8 cellular contexts compared by ENCODE assay signal in the genomic region with DNA sequence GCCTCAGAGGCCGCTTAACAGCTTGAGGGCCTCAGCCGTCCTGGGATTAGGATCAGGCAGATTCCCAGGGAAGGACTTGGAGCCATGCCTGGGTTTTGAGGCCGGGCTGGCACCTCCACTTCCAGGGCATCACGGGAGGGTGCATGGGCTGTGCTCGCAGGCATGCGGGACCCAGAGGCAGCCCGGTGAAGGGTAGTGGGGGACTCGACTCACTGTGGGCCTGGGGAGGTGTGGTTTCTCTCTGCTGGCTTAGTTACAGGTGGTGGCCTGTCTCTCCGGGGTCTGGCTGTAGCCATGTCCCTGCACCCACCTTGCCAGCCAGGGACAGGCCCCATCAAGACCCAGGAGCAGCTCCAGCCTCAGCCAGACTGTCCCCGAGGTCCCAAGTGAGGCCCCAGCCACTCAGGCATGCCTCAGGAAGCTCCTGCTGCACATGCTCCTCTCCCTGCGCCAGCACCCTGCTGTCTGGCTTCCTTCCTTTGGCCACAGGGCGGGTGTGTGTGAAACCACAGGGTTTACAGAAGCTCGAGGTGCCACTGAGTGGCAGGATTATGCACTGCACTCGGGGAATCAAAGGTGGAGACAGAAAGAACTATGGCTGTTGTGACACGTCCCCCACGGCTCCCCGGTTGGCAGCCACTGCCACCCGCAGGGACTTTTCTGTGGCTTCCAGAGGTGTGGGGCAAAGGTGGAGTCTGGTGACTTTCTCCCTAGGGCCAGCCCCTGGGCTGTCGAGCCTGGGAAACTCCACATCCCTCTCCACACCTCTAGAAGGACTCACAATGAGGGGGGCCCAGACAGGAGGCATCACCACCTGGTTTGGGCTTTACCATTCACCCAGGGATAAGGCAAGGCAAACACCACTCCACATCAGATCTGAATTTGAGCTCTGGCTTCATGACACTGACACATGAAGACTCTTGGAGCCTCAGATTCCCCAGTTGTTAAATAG. TPM values are rescaled to one million over a fixed set of nuclear protein-coding genes. Genes with fewer than 3 reads are reported as not detected.
DNase-seq lines count a peak whose midpoint lies in the region; ATAC-seq and TF ChIP-seq lines count a peak whose summit lies in the region.

No MANE protein-coding gene starts in this region.

- intact Hi-C loops in CD4-positive, alpha-beta T cell (cut with DNase I, micrococcal nuclease) = loop anchor here (1.0 to 5.0 kb wide), 4 partner anchors 77 to 192 kb away; no protein-coding TSS in a partner anchor

- H3K36me3 Mint-ChIP-seq in CD4-positive, alpha-beta T cell (ENCODE audit: low read depth) = peaks cover 9% of the 10 kb centered on the region

- peaks cover 11% of the 10 kb centered on the region for H3K4me1 Mint-ChIP-seq in CD4-positive, alpha-beta T cell (ENCODE audit: low read depth)

- H3K36me3 ChIP-seq in lung (ENCODE audit: control insufficient read depth in 2 of 2, insufficient read depth in 2 of 2, low read length in 2 of 2) = no peaks in the 10 kb centered on the region

- H3K9me3 Mint-ChIP-seq in CD4-positive, alpha-beta T cell = no peaks in the 10 kb centered on the region

- POLR2A ChIA-PET in CD4-positive, alpha-beta T cell (lab: Charles Lee) = interaction anchor here (0.6 to 1.7 kb wide), 11 partner anchors 8 to 183 kb away, joined by 3 to 11 read pairs (median 4); partner anchors contain the start of genes GOLGA7B and ZFYVE27

- H3K9me3 ChIP-seq in CD4-positive, alpha-beta T cell (ENCODE audit: control insufficient read depth, low read length) = no peaks in the 10 kb centered on the region
- no peaks in the 10 kb centered on the region for H3K9me3 ChIP-seq in lung (ENCODE audit: control insufficient read depth in 2 of 2, insufficient read depth in 1 of 2, low read length in 1 of 2)

- no peak overlapping the region for H3K4me3 Mint-ChIP-seq in CD4-positive, alpha-beta T cell

- CTCF ChIA-PET in CD4-positive, alpha-beta T cell (lab: Charles Lee) = interaction anchor here (0.7 to 2.5 kb wide), 13 partner anchors 9 to 168 kb away, joined by 3 to 18 read pairs (median 4); no protein-coding TSS in a partner anchor

- H3K4me1 ChIP-seq in lung (ENCODE audit: control insufficient read depth in 2 of 2, insufficient read depth in 2 of 2, low read length in 2 of 2) = peaks cover 0 to 2% of the 10 kb centered on the region in 2 donors

- peak; percentile 100 for ATAC-seq in CD4-positive, alpha-beta T cell (ENCODE audit: poor library complexity)
- ATAC-seq in GM19438 (IDR thresholded peaks at IDR 0.05; ENCODE audit: low read depth, unreplicated experiment) (peak; percentile 94), HG03521 (IDR thresholded peaks at IDR 0.05; ENCODE audit: unreplicated experiment) (peak; percentile 86), lung (ENCODE audit: insufficient read depth, low FRiP score) (peak; percentile 88)

- 16 to 27% methylated on average over 19 of the region's 19 CpGs for WGBS in lung, 2 donors

- H3K27me3 Mint-ChIP-seq in CD4-positive, alpha-beta T cell = peaks cover 11% of the 10 kb centered on the region

- H3K27ac Mint-ChIP-seq in CD4-positive, alpha-beta T cell = peak overlapping the region; percentile 66

- DNase-seq in CD4-positive, alpha-beta T cell = peak; percentile 70 to 81 (median 75)
- DNase-seq in NCI-H774 (lab: John Stamatoyannopoulos, UW) = peak; percentile 51
- peak; percentile 83 to 87 for DNase-seq in activated CD4-positive, alpha-beta T cell treated with anti-CD3 and anti-CD28 coated beads, Interleukin-2, amount 50 U/mL, for 48 hours
- peak; percentile 68 to 85 for DNase-seq in dermis microvascular lymphatic vessel endothelial cell (ENCODE audit: low read depth in 2 of 2)
- DNase-seq in lung (ENCODE audit: low spot score) = peak; percentile 86
- DNase-seq in stimulated activated CD8-positive, alpha-beta memory T cell treated with anti-CD3 and anti-CD28 coated beads, Interleukin-12 subunit alpha, Interleukin-12 subunit beta, amount 100 ng/mL, for 4 hours (ENCODE audit: low read depth) = peak; percentile 64

- no peak overlapping the region for H3K4me3 ChIP-seq in lung

- H3K27me3 ChIP-seq in CD4-positive, alpha-beta T cell (ENCODE audit: control insufficient read depth, insufficient read depth, low read length) = no peaks in the 10 kb centered on the region
- no peaks in the 10 kb centered on the region for H3K27me3 ChIP-seq in lung (ENCODE audit: control insufficient read depth, insufficient read depth)

- TF ChIP-seq CTCF in CD4-positive, alpha-beta T cell (IDR thresholded peaks at IDR 0.05) = peak; percentile 86
- TF ChIP-seq CTCF in lung (IDR thresholded peaks at IDR 0.05; ENCODE audit: control extremely low read depth, extremely low read depth) = peak; percentile 85

- no peak overlapping the region for H3K27ac ChIP-seq in CD4-positive, alpha-beta T cell (ENCODE audit: low read depth, low read length)
- no peak overlapping the region for H3K27ac ChIP-seq in lung (ENCODE audit: low read depth in 1 of 2, low read length in 1 of 2)

RNA-seq across cellular contexts. Expression of gene GOLGA7B, which starts 19.7 kb away (rescaled TPM):
- 1 to 10 TPM; 4.5 to 6.1 TPM for total RNA-seq in CD4-positive, alpha-beta T cell
- total RNA-seq in dermis microvascular lymphatic vessel endothelial cell (under 0.01 and 0.13 TPM in 2 replicates), lung (1 to 10 TPM in 1 of 2 donors, under 1 TPM in 1; 0.23 to 1.0 TPM)
- 1 to 10 TPM in 1 of 2 donors, under 1 TPM in 1; 0.47 to 1.2 TPM for polyA plus RNA-seq in lung
